In the genomic region with DNA sequence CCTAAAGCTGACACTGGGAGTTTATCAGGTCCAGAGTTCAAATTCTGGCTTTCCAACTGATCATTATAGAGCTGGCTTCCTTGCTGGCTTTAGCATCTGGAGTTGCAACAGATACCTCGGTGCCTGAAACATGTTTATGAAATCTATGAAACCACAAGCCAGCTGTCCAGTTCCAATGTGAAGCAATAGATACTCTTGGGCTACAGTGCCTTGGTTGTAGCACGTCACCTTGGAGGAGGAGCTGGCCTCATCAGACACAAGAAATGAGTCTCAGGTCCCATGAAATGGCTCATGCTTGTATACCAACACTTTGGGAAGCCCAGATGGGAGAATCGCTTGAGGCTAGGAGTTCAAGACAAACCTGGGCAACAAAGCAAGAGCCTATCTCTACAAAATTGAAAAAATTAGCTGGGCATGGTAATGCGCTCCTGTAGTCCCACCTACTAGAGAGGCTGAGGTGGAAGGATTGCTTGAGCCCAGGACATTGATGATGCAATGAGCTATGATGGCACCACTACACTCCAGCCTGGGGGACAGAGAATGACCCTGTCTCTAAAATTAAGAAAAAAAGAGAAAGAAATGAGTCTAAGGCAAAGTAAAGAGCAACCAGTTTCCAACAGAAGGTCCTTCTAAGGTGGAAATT, we compare ENCODE assay signal across 17 cellular contexts.
DNase-seq lines count a peak whose midpoint lies in the region; ATAC-seq and TF ChIP-seq lines count a peak whose summit lies in the region.
"Had no signal": no experiment of that assay in that cellular context is flagged by ENCODE, and none has a peak within 500 bp of the region (broad histone marks: within the 10 kb centered on the region; RNA-seq: fewer than 3 reads in every experiment).

No MANE protein-coding gene starts in this region.

- no peaks in the 10 kb centered on the region for H3K36me3 Mint-ChIP-seq in chondrocyte (ENCODE audit: low read depth)

- no peak overlapping the region for H3K27ac Mint-ChIP-seq in chondrocyte (ENCODE audit: unreplicated experiment)
- H3K27ac Mint-ChIP-seq: activated CD8-positive, alpha-beta T cell treated with anti-CD3 and anti-CD28 coated beads, Interleukin-2, amount 10 ng/mL, durations not matched to agents 7 days and 5 days; activated naive CD4-positive, alpha-beta T cell treated with anti-CD3 and anti-CD28 coated beads for 36 hours had no signal

- H3K27ac ChIP-seq in adrenal gland (no peak overlapping the region), upper lobe of right lung (no peak overlapping the region)
- H3K27ac ChIP-seq: A549, hepatocyte, testis had no signal

- 68 to 83% (median 79%) methylated on average over 3 to 4 of the region's 4 CpGs for WGBS in adrenal gland, 4 donors

- peak; percentile 29 for DNase-seq in NK-92 treated with Interleukin-12 subunit alpha and Interleukin-12 subunit beta, amount 100 ng/mL, for 24 hours (lab: John Stamatoyannopoulos, UW)
- DNase-seq in NK-92 (lab: John Stamatoyannopoulos, UW; ENCODE audit: unreplicated experiment) (no peak), adrenal gland (peak in 5 of 7 donors; percentile 17 to 67 (median 48)), iris pigment epithelial cell (ENCODE audit: low read depth) (peak; percentile 17), upper lobe of right lung (no peak), amniotic stem cell (lab: John Stamatoyannopoulos, UW) (no peak), NCI-H1930 (lab: John Stamatoyannopoulos, UW) (no peak), chondrocyte (ENCODE audit: low spot score) (no peak)
- DNase-seq: activated CD8-positive, alpha-beta T cell treated with anti-CD3 and anti-CD28 coated beads, Interleukin-2, amount 10 ng/mL, durations not matched to agents 7 days and 5 days; activated naive CD4-positive, alpha-beta T cell treated with anti-CD3 and anti-CD28 coated beads for 36 hours; dermis blood vessel endothelial cell; DND-41; NCI-H187; T1000; testis had no signal

- no peak for TF ChIP-seq POLR2A in adrenal gland (IDR thresholded peaks at IDR 0.05)

- H3K4me1 ChIP-seq in adrenal gland (replicated peaks in 1 of 2), result peaks cover 0 to 13% of the 10 kb centered on the region in 2 donors
- H3K4me1 ChIP-seq in upper lobe of right lung, result peaks cover 21% of the 10 kb centered on the region
- H3K4me1 ChIP-seq: A549 had no signal

- intact Hi-C loops in adrenal gland (cut with DNase I) (no loop called here), upper lobe of right lung (cut with DNase I) (no loop called here)

- H3K36me3 ChIP-seq in adrenal gland (replicated peaks in 1 of 2) (no peaks in the 10 kb centered on the region), upper lobe of right lung (no peaks in the 10 kb centered on the region)

- H3K4me3 Mint-ChIP-seq in chondrocyte (ENCODE audit: unreplicated experiment), result no peak overlapping the region
- H3K4me3 Mint-ChIP-seq: activated CD8-positive, alpha-beta T cell treated with anti-CD3 and anti-CD28 coated beads, Interleukin-2, amount 10 ng/mL, durations not matched to agents 7 days and 5 days; activated naive CD4-positive, alpha-beta T cell treated with anti-CD3 and anti-CD28 coated beads for 36 hours had no signal

- H3K27me3 ChIP-seq in adrenal gland (no peaks in the 10 kb centered on the region), upper lobe of right lung (no peaks in the 10 kb centered on the region)
- H3K27me3 ChIP-seq: hepatocyte, testis had no signal

- H3K27me3 Mint-ChIP-seq in chondrocyte (ENCODE audit: low read depth), result peaks cover 13% of the 10 kb centered on the region

- peak; percentile 79 for ATAC-seq in upper lobe of right lung
- ATAC-seq: A549; activated CD8-positive, alpha-beta T cell treated with anti-CD3 and anti-CD28 coated beads, Interleukin-2, amount 10 ng/mL, durations not matched to agents 7 days and 5 days had no signal

- no peak for TF ChIP-seq CTCF in adrenal gland (IDR thresholded peaks at IDR 0.05)
- TF ChIP-seq CTCF in upper lobe of right lung (IDR thresholded peaks at IDR 0.05), result no peak
- TF ChIP-seq CTCF in chondrocyte (IDR thresholded peaks at IDR 0.05), result no peak

- no peaks in the 10 kb centered on the region for H3K9me3 Mint-ChIP-seq in chondrocyte (ENCODE audit: low read depth)
- H3K9me3 Mint-ChIP-seq: activated naive CD4-positive, alpha-beta T cell treated with anti-CD3 and anti-CD28 coated beads for 36 hours had no signal

- H3K4me3 ChIP-seq in adrenal gland (no peak overlapping the region), upper lobe of right lung (no peak overlapping the region)
- H3K4me3 ChIP-seq: A549, hepatocyte, testis had no signal

- H3K4me1 Mint-ChIP-seq in chondrocyte (ENCODE audit: low read depth), result peaks cover 3% of the 10 kb centered on the region

- H3K9me3 ChIP-seq in adrenal gland (replicated peaks in 1 of 3) (no peaks in the 10 kb centered on the region), upper lobe of right lung (no peaks in the 10 kb centered on the region)
- H3K9me3 ChIP-seq: A549, testis had no signal

Comparison
In these comparisons a context has a peak if more than half of its experiments do, and no peak if none do; other contexts are left out.
1. DNase-seq: peak in NK-92 treated with Interleukin-12 subunit alpha and Interleukin-12 subunit beta, amount 100 ng/mL, for 24 hours (single experiment), adrenal gland (5 of 7) and iris pigment epithelial cell (single experiment); none in NK-92 (single experiment), upper lobe of right lung (single experiment), amniotic stem cell (single experiment), NCI-H1930 (0 of 2) and chondrocyte (single experiment).